13 cellular contexts compared by ENCODE assay signal in the genomic region with DNA sequence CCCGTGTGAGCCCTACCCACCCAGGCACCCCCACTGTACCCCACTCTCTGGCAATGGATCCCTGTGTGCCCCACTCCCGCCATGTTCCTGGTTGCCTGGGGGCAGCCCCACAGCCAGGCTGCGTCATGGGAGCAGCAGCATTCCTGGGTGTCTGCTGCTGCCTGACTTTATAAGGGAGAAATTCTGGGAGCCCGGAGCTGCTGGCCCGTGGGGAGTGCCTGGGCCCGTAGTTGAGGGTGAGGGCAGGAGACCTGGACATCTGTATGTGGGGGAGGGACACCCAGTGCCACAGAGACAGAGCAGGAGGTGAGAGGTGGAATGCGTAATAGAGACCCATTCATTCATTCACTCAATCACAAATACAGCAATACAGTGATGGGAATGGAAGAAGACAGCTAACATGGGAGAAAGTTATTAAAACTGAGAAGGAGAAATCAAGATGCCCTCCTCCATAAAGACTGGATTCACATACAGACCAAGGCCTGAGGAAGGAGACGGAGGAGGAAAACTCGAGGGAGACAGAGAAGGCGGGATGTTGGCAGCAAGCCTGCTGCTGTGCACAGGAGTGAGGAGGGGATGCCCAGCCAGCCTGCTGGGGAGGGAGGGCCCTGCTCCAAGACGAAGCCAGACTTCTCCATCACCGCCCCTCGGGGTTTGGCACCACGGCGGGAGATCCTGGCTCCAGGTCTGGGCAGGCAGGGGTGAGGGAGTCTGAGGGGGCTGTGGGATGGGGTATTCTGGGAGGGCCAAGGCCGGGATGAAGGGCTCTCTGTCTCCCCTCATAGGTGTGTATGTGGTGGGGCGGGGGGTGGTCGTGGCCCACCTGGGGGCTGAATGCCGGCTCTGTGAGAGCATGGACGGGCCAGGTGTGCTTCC. TPM values are rescaled to one million over a fixed set of nuclear protein-coding genes. Genes with fewer than 3 reads are reported as not detected.
DNase-seq lines count a peak whose midpoint lies in the region; ATAC-seq and TF ChIP-seq lines count a peak whose summit lies in the region.
"Had no signal": no experiment of that assay in that cellular context is flagged by ENCODE, and none has a peak within 500 bp of the region (broad histone marks: within the 10 kb centered on the region; RNA-seq: fewer than 3 reads in every experiment).

No MANE protein-coding gene starts in this region.

- peak; percentile 17 for DNase-seq in HFFc6
- DNase-seq in breast epithelium (ENCODE audit: low spot score in 2 of 2): no peak
- no peak for DNase-seq in memory B cell (ENCODE audit: low spot score in 2 of 2)
- no peak for DNase-seq in activated effector memory CD4-positive, alpha-beta T cell treated with Interleukin-2 at 50 U/mL for 16 hours
- DNase-seq in naive thymus-derived CD8-positive, alpha-beta T cell: no peak
- no peak for DNase-seq in left lung
- DNase-seq: activated B cell treated with CpG ODN at 0.5 μM for 24 hours; activated naive CD4-positive, alpha-beta T cell; NCI-H187 treated with DMSO at 0.1 percent for 48 hours; small intestine; T-cell had no signal

- intact Hi-C loops in breast epithelium (cut with DNase I; ENCODE audit: low total_unique reads) (no loop called here), left lung (cut with DNase I) (no loop called here)

- H3K4me1 ChIP-seq in breast epithelium: peaks cover 7 to 29% of the 10 kb centered on the region in 2 donors
- peaks cover 14 to 55% of the 10 kb centered on the region in 2 donors for H3K4me1 ChIP-seq in left lung

- H3K27ac Mint-ChIP-seq in HFFc6 (peak overlapping the region; percentile 80), memory B cell (peak overlapping the region; percentile 7)
- H3K27ac Mint-ChIP-seq in stimulated activated memory B cell treated with anti-CD40 and anti-IgM and Interleukin-4, amounts not matched to agents 10 μg/mL and 1 μg/mL and 100 μg/mL, for 72 hours: peak overlapping the region; percentile 54
- no peak overlapping the region for H3K27ac Mint-ChIP-seq in naive thymus-derived CD8-positive, alpha-beta T cell
- H3K27ac Mint-ChIP-seq: activated B cell treated with CpG ODN at 0.5 μM for 24 hours, T-cell had no signal

- H3K4me1 Mint-ChIP-seq in HFFc6 (ENCODE audit: low read depth) (peaks cover 89% of the 10 kb centered on the region), memory B cell (peaks cover 25% of the 10 kb centered on the region)
- H3K4me1 Mint-ChIP-seq in stimulated activated memory B cell treated with anti-CD40 and anti-IgM and Interleukin-4, amounts not matched to agents 10 μg/mL and 1 μg/mL and 100 μg/mL, for 72 hours: peaks cover 70% of the 10 kb centered on the region
- H3K4me1 Mint-ChIP-seq in naive thymus-derived CD8-positive, alpha-beta T cell: peaks cover 16 to 61% (median 30%) of the 10 kb centered on the region in 4 donors

- H3K27ac ChIP-seq in breast epithelium (peak overlapping the region; percentile 57 to 66), left lung (no peak overlapping the region)

- TF ChIP-seq POLR2A in breast epithelium (IDR thresholded peaks at IDR 0.05): no peak

- H3K4me3 ChIP-seq in breast epithelium: no peak overlapping the region
- no peak overlapping the region for H3K4me3 ChIP-seq in left lung

- no peak for TF ChIP-seq CTCF in HFFc6 (IDR thresholded peaks at IDR 0.05)
- no peak for TF ChIP-seq CTCF in breast epithelium (IDR thresholded peaks at IDR 0.05)
- TF ChIP-seq CTCF in left lung (IDR thresholded peaks at IDR 0.05): no peak

- H3K36me3 Mint-ChIP-seq in HFFc6 (ENCODE audit: low read depth) (peaks cover 11% of the 10 kb centered on the region), memory B cell (no peaks in the 10 kb centered on the region)
- H3K36me3 Mint-ChIP-seq in stimulated activated memory B cell treated with anti-CD40 and anti-IgM and Interleukin-4, amounts not matched to agents 10 μg/mL and 1 μg/mL and 100 μg/mL, for 72 hours: no peaks in the 10 kb centered on the region
- no peaks in the 10 kb centered on the region for H3K36me3 Mint-ChIP-seq in naive thymus-derived CD8-positive, alpha-beta T cell
- H3K36me3 Mint-ChIP-seq: T-cell had no signal

- ATAC-seq in memory B cell (ENCODE audit: low read depth) (no peak), HG03457 (IDR thresholded peaks at IDR 0.05; ENCODE audit: unreplicated experiment) (no peak), left lung (no peak)
- ATAC-seq in stimulated activated memory B cell treated with anti-CD40 and anti-IgM and Interleukin-4, amounts not matched to agents 10 μg/mL and 1 μg/mL and 100 μg/mL, for 72 hours: no peak
- no peak for ATAC-seq in naive thymus-derived CD8-positive, alpha-beta T cell
- ATAC-seq: T-cell had no signal

- H3K36me3 ChIP-seq in breast epithelium (no peaks in the 10 kb centered on the region), left lung (no peaks in the 10 kb centered on the region)

- H3K27me3 Mint-ChIP-seq in HFFc6 (ENCODE audit: insufficient read depth): peaks cover 4% of the 10 kb centered on the region
- peaks cover 4% of the 10 kb centered on the region for H3K27me3 Mint-ChIP-seq in memory B cell
- peaks cover 18% of the 10 kb centered on the region for H3K27me3 Mint-ChIP-seq in stimulated activated memory B cell treated with anti-CD40 and anti-IgM and Interleukin-4, amounts not matched to agents 10 μg/mL and 1 μg/mL and 100 μg/mL, for 72 hours
- peaks cover 0 to 3% (median 0%) of the 10 kb centered on the region in 5 donors for H3K27me3 Mint-ChIP-seq in naive thymus-derived CD8-positive, alpha-beta T cell
- H3K27me3 Mint-ChIP-seq: activated B cell treated with CpG ODN at 0.5 μM for 24 hours had no signal

- H3K4me3 Mint-ChIP-seq in HFFc6 (peak overlapping the region; percentile 65), memory B cell (no peak overlapping the region)
- no peak overlapping the region for H3K4me3 Mint-ChIP-seq in stimulated activated memory B cell treated with anti-CD40 and anti-IgM and Interleukin-4, amounts not matched to agents 10 μg/mL and 1 μg/mL and 100 μg/mL, for 72 hours
- no peak overlapping the region for H3K4me3 Mint-ChIP-seq in naive thymus-derived CD8-positive, alpha-beta T cell
- H3K4me3 Mint-ChIP-seq: activated B cell treated with CpG ODN at 0.5 μM for 24 hours, T-cell had no signal

- H3K27me3 ChIP-seq in breast epithelium: no peaks in the 10 kb centered on the region
- H3K27me3 ChIP-seq in left lung: peaks cover 0 to 31% of the 10 kb centered on the region in 2 donors

- POLR2A ChIA-PET in naive thymus-derived CD8-positive, alpha-beta T cell (lab: Charles Lee): no interaction called here

- H3K9me3 Mint-ChIP-seq in HFFc6 (no peaks in the 10 kb centered on the region), memory B cell (no peaks in the 10 kb centered on the region)
- H3K9me3 Mint-ChIP-seq in stimulated activated memory B cell treated with anti-CD40 and anti-IgM and Interleukin-4, amounts not matched to agents 10 μg/mL and 1 μg/mL and 100 μg/mL, for 72 hours: no peaks in the 10 kb centered on the region
- H3K9me3 Mint-ChIP-seq in naive thymus-derived CD8-positive, alpha-beta T cell: no peaks in the 10 kb centered on the region
- H3K9me3 Mint-ChIP-seq: activated B cell treated with CpG ODN at 0.5 μM for 24 hours, T-cell had no signal

- H3K9me3 ChIP-seq in breast epithelium (no peaks in the 10 kb centered on the region), left lung (no peaks in the 10 kb centered on the region)

RNA-seq across cellular contexts. Expression of a gene that starts 14.9 kb away (rescaled TPM):
- 100 to 1,000 TPM in 1 of 6 experiments, 10 to 100 TPM in 5; 81.2 to 111 (median 95.7) TPM for total RNA-seq in HFFc6 (2021; fragmentation: NEBNext Ultra II Directional; extraction: Animal tissue kit (Norgen Biotek cat#: 25700))
- total RNA-seq in breast epithelium (10 to 100 TPM in 2 of 3 donors, 1 to 10 TPM in 1; 6.3 to 42.9 (median 17.0) TPM), left lung (10 to 100 TPM; 22.5 to 24.7 TPM)
- not detected for total RNA-seq in naive thymus-derived CD8-positive, alpha-beta T cell
- not detected for polyA plus RNA-seq in naive thymus-derived CD8-positive, alpha-beta T cell
- total RNA-seq: activated B cell treated with CpG ODN at 0.5 μM for 24 hours had no signal

RNA-seq across cellular contexts. Expression of a gene that starts 50.0 kb away (rescaled TPM):
- total RNA-seq in HFFc6 (2021; fragmentation: NEBNext Ultra II Directional; extraction: Animal tissue kit (Norgen Biotek cat#: 25700)): 10 to 100 TPM; 23.3 to 28.1 (median 25.3) TPM
- total RNA-seq in breast epithelium (10 to 100 TPM; 32.8 to 42.7 (median 36.3) TPM), left lung (10 to 100 TPM; 21.4 to 34.7 TPM)
- 1 to 10 TPM; 1.7 TPM for total RNA-seq in naive thymus-derived CD8-positive, alpha-beta T cell
- polyA plus RNA-seq in naive thymus-derived CD8-positive, alpha-beta T cell: under 1 TPM; 0.05 to 0.44 (median 0.30) TPM

RNA-seq across cellular contexts. Expression of a gene that starts 57.7 kb away (rescaled TPM):
- 10 to 100 TPM; 55.1 to 62.9 (median 58.7) TPM for total RNA-seq in HFFc6 (2021; fragmentation: NEBNext Ultra II Directional; extraction: Animal tissue kit (Norgen Biotek cat#: 25700))
- total RNA-seq in breast epithelium (100 to 1,000 TPM; 144 to 194 (median 175) TPM), left lung (10 to 100 TPM; 52.8 to 69.9 TPM)
- 10 to 100 TPM; 94.3 to 95.7 TPM for total RNA-seq in naive thymus-derived CD8-positive, alpha-beta T cell
- polyA plus RNA-seq in naive thymus-derived CD8-positive, alpha-beta T cell: 100 to 1,000 TPM; 199 to 256 (median 238) TPM

Comparison
In these comparisons a context has a peak if more than half of its experiments do, and no peak if none do; other contexts are left out.
1. H3K27ac Mint-ChIP-seq: peak in HFFc6 (single experiment), memory B cell (single experiment) and stimulated activated memory B cell treated with anti-CD40 and anti-IgM and Interleukin-4, amounts not matched to agents 10 μg/mL and 1 μg/mL and 100 μg/mL, for 72 hours (single experiment); none in naive thymus-derived CD8-positive, alpha-beta T cell (0 of 10).
2. H3K27ac ChIP-seq: peak in breast epithelium (2 of 2); none in left lung (0 of 2).
3. RNA of a gene that starts 14.9 kb away (total RNA-seq): 81.2 to 111 TPM in HFFc6, 22.5 to 24.7 TPM in left lung and 6.3 to 42.9 TPM in breast epithelium; not detected in naive thymus-derived CD8-positive, alpha-beta T cell; every median in the first group is over 4 times any median in the second.
4. RNA of a gene that starts 50.0 kb away (total RNA-seq): 32.8 to 42.7 TPM in breast epithelium, 21.4 to 34.7 TPM in left lung and 23.3 to 28.1 TPM in HFFc6; 1.7 TPM in naive thymus-derived CD8-positive, alpha-beta T cell; every median in the first group is over 4 times any median in the second.